11 cellular contexts compared by ENCODE assay signal in genomic region chr15:67024998-67025368, GRCh38. TPM values are rescaled to one million over a fixed set of nuclear protein-coding genes. Genes with fewer than 3 reads are reported as not detected.
DNase-seq lines count a peak whose midpoint lies in the region; ATAC-seq and TF ChIP-seq lines count a peak whose summit lies in the region.
"Had no signal": no experiment of that assay in that cellular context is flagged by ENCODE, and none has a peak within 500 bp of the region (broad histone marks: within the 10 kb centered on the region; RNA-seq: fewer than 3 reads in every experiment).

No MANE protein-coding gene starts in this region.

- H4K20me1 ChIP-seq in hepatocyte (ENCODE audit: insufficient read depth, poor library complexity, severe bottlenecking): no peaks in the 10 kb centered on the region

- H3K36me3 ChIP-seq in hepatocyte (replicated peaks; ENCODE audit: insufficient read depth, low read depth) (no peaks in the 10 kb centered on the region), stomach (no peaks in the 10 kb centered on the region)

- no peaks in the 10 kb centered on the region for H3K36me3 Mint-ChIP-seq in activated T-helper 17 cell treated with anti-CD3 and anti-CD28 coated beads, Interleukin-2, amount 50 U/mL, for 72 hours (ENCODE audit: low read depth)
- H3K36me3 Mint-ChIP-seq in stimulated activated naive B cell treated with anti-CD40 and anti-IgM and Interleukin-4, amounts not matched to agents 10 μg/mL and 1 μg/mL and 100 μg/mL, for 72 hours: no peaks in the 10 kb centered on the region

- H3K9me3 Mint-ChIP-seq in activated T-helper 17 cell treated with anti-CD3 and anti-CD28 coated beads, Interleukin-2, amount 50 U/mL, for 72 hours: no peaks in the 10 kb centered on the region
- peaks cover 0 to 1% of the 10 kb centered on the region in 2 donors for H3K9me3 Mint-ChIP-seq in stimulated activated naive B cell treated with anti-CD40 and anti-IgM and Interleukin-4, amounts not matched to agents 10 μg/mL and 1 μg/mL and 100 μg/mL, for 72 hours

- no peaks in the 10 kb centered on the region for H3K79me2 ChIP-seq in hepatocyte

- DNase-seq in NCI-H1092 treated with DMSO at 0.1 percent for 48 hours (lab: John Stamatoyannopoulos, UW) (peak; percentile 19), NCI-H1092 (lab: John Stamatoyannopoulos, UW) (no peak), hepatocyte (ENCODE audit: low spot score) (no peak), stomach (no peak)
- no peak for DNase-seq in stimulated activated naive B cell treated with anti-CD40 and anti-IgM and Interleukin-4, amounts not matched to agents 10 μg/mL and 1 μg/mL and 100 μg/mL, for 72 hours
- DNase-seq: cortex of kidney; NCI-H1048; stimulated activated CD4-positive, alpha-beta T cell treated with anti-CD3 and anti-CD28 coated beads, Interleukin-12 subunit alpha, Interleukin-12 subunit beta, amount 100 ng/mL, for 4 hours had no signal

- no peak overlapping the region for H2AFZ ChIP-seq in hepatocyte

- H3K4me3 Mint-ChIP-seq in activated T-helper 17 cell treated with anti-CD3 and anti-CD28 coated beads, Interleukin-2, amount 50 U/mL, for 72 hours: peak overlapping the region; percentile 61
- H3K4me3 Mint-ChIP-seq in stimulated activated naive B cell treated with anti-CD40 and anti-IgM and Interleukin-4, amounts not matched to agents 10 μg/mL and 1 μg/mL and 100 μg/mL, for 72 hours: peak overlapping the region in 1 of 2 donors; percentile 33

- H3K4me1 ChIP-seq in hepatocyte (ENCODE audit: insufficient read depth) (peaks cover 30% of the 10 kb centered on the region), stomach (peaks cover 29 to 41% (median 34%) of the 10 kb centered on the region in 4 donors)

- 86% methylated on average over 3 of the region's 3 CpGs for WGBS in hepatocyte (ENCODE audit: low lambda C conversion rate, missing lambda C conversion rate)
- WGBS in stomach, 5 donors: 56 to 81% (median 70%) methylated on average over 3 of the region's 3 CpGs

- intact Hi-C loops in stomach (cut with DNase I; ENCODE audit: low total_unique reads): no loop called here

- H3K27me3 Mint-ChIP-seq in activated T-helper 17 cell treated with anti-CD3 and anti-CD28 coated beads, Interleukin-2, amount 50 U/mL, for 72 hours: peaks cover 5% of the 10 kb centered on the region
- peaks cover 0 to 4% of the 10 kb centered on the region in 2 donors for H3K27me3 Mint-ChIP-seq in stimulated activated naive B cell treated with anti-CD40 and anti-IgM and Interleukin-4, amounts not matched to agents 10 μg/mL and 1 μg/mL and 100 μg/mL, for 72 hours

- H3K9me2 ChIP-seq in hepatocyte (replicated peaks; ENCODE audit: insufficient read depth): no peaks in the 10 kb centered on the region

- H3K27me3 ChIP-seq in hepatocyte: no peaks in the 10 kb centered on the region
- no peaks in the 10 kb centered on the region for H3K27me3 ChIP-seq in stomach

- H3K9me3 ChIP-seq in hepatocyte (ENCODE audit: low read depth) (no peaks in the 10 kb centered on the region), stomach (no peaks in the 10 kb centered on the region)

- no peak for TF ChIP-seq CTCF in hepatocyte (IDR thresholded peaks at IDR 0.05; ENCODE audit: poor library complexity)
- TF ChIP-seq CTCF in stomach (IDR thresholded peaks at IDR 0.05): no peak

- peaks cover 25% of the 10 kb centered on the region for H3K4me1 Mint-ChIP-seq in activated T-helper 17 cell treated with anti-CD3 and anti-CD28 coated beads, Interleukin-2, amount 50 U/mL, for 72 hours
- H3K4me1 Mint-ChIP-seq in stimulated activated naive B cell treated with anti-CD40 and anti-IgM and Interleukin-4, amounts not matched to agents 10 μg/mL and 1 μg/mL and 100 μg/mL, for 72 hours: peaks cover 16 to 39% of the 10 kb centered on the region in 2 donors

- no peak for ATAC-seq in activated T-helper 17 cell treated with anti-CD3 and anti-CD28 coated beads, Interleukin-2, amount 50 U/mL, for 72 hours (replicated peaks)
- ATAC-seq in GM21737 (IDR thresholded peaks at IDR 0.05; ENCODE audit: unreplicated experiment) (no peak), HG03571 (IDR thresholded peaks at IDR 0.05; ENCODE audit: unreplicated experiment) (no peak)
- ATAC-seq in stimulated activated naive B cell treated with anti-CD40 and anti-IgM and Interleukin-4, amounts not matched to agents 10 μg/mL and 1 μg/mL and 100 μg/mL, for 72 hours (replicated peaks): no peak

- H3K4me3 ChIP-seq in hepatocyte: no peak overlapping the region
- H3K4me3 ChIP-seq in stomach: no peak overlapping the region

- H3K27ac ChIP-seq in hepatocyte (peak overlapping the region; percentile 76), stomach (peak overlapping the region; percentile 7 to 79 (median 70))

- no peak for TF ChIP-seq POLR2A in stomach (IDR thresholded peaks at IDR 0.05)

- no peak for TF ChIP-seq EP300 in stomach (IDR thresholded peaks at IDR 0.05)

- H3K27ac Mint-ChIP-seq in activated T-helper 17 cell treated with anti-CD3 and anti-CD28 coated beads, Interleukin-2, amount 50 U/mL, for 72 hours: no peak overlapping the region
- H3K27ac Mint-ChIP-seq in stimulated activated naive B cell treated with anti-CD40 and anti-IgM and Interleukin-4, amounts not matched to agents 10 μg/mL and 1 μg/mL and 100 μg/mL, for 72 hours: no peak overlapping the region

- H3K4me2 ChIP-seq in hepatocyte: no peak overlapping the region

RNA-seq across cellular contexts. Expression of gene SMAD3, which starts 40.4 kb away (rescaled TPM):
- total RNA-seq in activated T-helper 17 cell treated with anti-CD3 and anti-CD28 coated beads, Interleukin-2, amount 50 U/mL, for 72 hours: 10 to 100 TPM; 57.0 to 94.9 TPM
- total RNA-seq in hepatocyte (24.6 and 32.2 TPM in 2 replicates), stomach (100 to 1,000 TPM in 1 of 5 donors, 10 to 100 TPM in 4; 22.8 to 103 (median 48.1) TPM)
- polyA plus RNA-seq in hepatocyte (24.7 and 26.5 TPM in 2 replicates), stomach (10 to 100 TPM in 2 of 3 donors, 1 to 10 TPM in 1; 6.8 to 18.2 (median 10.7) TPM)
